In genomic region chr3:159978353-159978752, GRCh38 we compare ENCODE assay signal across 1 cellular context.
TF ChIP-seq lines count a peak whose summit lies in the region.

No MANE protein-coding gene starts in this region.

TF ChIP-seq in HepG2, 621 proteins besides CTCF, POLR2A, EP300 and RAD21 (continued from another document):
- TF ChIP-seq, protein P1, sequence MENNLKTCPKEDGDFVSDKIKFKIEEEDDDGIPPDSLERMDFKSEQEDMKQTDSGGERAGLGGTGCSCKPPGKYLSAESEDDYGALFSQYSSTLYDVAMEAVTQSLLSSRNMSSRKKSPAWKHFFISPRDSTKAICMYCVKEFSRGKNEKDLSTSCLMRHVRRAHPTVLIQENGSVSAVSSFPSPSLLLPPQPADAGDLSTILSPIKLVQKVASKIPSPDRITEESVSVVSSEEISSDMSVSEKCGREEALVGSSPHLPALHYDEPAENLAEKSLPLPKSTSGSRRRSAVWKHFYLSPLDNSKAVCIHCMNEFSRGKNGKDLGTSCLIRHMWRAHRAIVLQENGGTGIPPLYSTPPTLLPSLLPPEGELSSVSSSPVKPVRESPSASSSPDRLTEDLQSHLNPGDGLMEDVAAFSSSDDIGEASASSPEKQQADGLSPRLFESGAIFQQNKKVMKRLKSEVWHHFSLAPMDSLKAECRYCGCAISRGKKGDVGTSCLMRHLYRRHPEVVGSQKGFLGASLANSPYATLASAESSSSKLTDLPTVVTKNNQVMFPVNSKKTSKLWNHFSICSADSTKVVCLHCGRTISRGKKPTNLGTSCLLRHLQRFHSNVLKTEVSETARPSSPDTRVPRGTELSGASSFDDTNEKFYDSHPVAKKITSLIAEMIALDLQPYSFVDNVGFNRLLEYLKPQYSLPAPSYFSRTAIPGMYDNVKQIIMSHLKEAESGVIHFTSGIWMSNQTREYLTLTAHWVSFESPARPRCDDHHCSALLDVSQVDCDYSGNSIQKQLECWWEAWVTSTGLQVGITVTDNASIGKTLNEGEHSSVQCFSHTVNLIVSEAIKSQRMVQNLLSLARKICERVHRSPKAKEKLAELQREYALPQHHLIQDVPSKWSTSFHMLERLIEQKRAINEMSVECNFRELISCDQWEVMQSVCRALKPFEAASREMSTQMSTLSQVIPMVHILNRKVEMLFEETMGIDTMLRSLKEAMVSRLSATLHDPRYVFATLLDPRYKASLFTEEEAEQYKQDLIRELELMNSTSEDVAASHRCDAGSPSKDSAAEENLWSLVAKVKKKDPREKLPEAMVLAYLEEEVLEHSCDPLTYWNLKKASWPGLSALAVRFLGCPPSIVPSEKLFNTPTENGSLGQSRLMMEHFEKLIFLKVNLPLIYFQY (CRISPR knock-in tag; IDR thresholded peaks at IDR 0.05; ENCODE audit: borderline replicate concordance), result no peak
- no peak for TF ChIP-seq HES4 (CRISPR knock-in tag; IDR thresholded peaks at IDR 0.05; ENCODE audit: borderline replicate concordance)
- peak in 1 of 2 experiments; percentile 70; a peak in 1 of 4 replicates for TF ChIP-seq KLF16 (CRISPR knock-in tag; IDR thresholded peaks at IDR 0.05)
- TF ChIP-seq NCOR1 (IDR thresholded peaks at IDR 0.05; ENCODE audit: borderline replicate concordance, low read length), result peak; percentile 39; the same call in 1 of the 2 replicates
- TF ChIP-seq NCOA2 (CRISPR knock-in tag; IDR thresholded peaks at IDR 0.05), result 0 out of 2 replicates have a peak, but pooled peaks have one; percentile 27
- TF ChIP-seq EEA1 (CRISPR knock-in tag; IDR thresholded peaks at IDR 0.05; ENCODE audit: borderline replicate concordance), result no peak
- no peak for TF ChIP-seq DBP (CRISPR knock-in tag; IDR thresholded peaks at IDR 0.05; ENCODE audit: not compliant biosample characterization)
- TF ChIP-seq, protein P2, sequence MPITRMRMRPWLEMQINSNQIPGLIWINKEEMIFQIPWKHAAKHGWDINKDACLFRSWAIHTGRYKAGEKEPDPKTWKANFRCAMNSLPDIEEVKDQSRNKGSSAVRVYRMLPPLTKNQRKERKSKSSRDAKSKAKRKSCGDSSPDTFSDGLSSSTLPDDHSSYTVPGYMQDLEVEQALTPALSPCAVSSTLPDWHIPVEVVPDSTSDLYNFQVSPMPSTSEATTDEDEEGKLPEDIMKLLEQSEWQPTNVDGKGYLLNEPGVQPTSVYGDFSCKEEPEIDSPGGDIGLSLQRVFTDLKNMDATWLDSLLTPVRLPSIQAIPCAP (CRISPR knock-in tag; IDR thresholded peaks at IDR 0.05; ENCODE audit: low read depth), result no peak
- TF ChIP-seq ZNF331 (CRISPR knock-in tag; IDR thresholded peaks at IDR 0.05), result peak; percentile 13; the same call in 1 of the 2 replicates
- TF ChIP-seq ZSCAN29 (CRISPR knock-in tag; conservative IDR thresholded peaks at IDR 0.05), result no peak
- TF ChIP-seq HCFC1 (IDR thresholded peaks at IDR 0.05; ENCODE audit: low read depth, low read length), result no peak
- TF ChIP-seq, protein P3, sequence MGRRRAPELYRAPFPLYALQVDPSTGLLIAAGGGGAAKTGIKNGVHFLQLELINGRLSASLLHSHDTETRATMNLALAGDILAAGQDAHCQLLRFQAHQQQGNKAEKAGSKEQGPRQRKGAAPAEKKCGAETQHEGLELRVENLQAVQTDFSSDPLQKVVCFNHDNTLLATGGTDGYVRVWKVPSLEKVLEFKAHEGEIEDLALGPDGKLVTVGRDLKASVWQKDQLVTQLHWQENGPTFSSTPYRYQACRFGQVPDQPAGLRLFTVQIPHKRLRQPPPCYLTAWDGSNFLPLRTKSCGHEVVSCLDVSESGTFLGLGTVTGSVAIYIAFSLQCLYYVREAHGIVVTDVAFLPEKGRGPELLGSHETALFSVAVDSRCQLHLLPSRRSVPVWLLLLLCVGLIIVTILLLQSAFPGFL (CRISPR knock-in tag; IDR thresholded peaks at IDR 0.05), result no peak
- no peak for TF ChIP-seq RORA (CRISPR knock-in tag; IDR thresholded peaks at IDR 0.05)
- TF ChIP-seq, protein P4, sequence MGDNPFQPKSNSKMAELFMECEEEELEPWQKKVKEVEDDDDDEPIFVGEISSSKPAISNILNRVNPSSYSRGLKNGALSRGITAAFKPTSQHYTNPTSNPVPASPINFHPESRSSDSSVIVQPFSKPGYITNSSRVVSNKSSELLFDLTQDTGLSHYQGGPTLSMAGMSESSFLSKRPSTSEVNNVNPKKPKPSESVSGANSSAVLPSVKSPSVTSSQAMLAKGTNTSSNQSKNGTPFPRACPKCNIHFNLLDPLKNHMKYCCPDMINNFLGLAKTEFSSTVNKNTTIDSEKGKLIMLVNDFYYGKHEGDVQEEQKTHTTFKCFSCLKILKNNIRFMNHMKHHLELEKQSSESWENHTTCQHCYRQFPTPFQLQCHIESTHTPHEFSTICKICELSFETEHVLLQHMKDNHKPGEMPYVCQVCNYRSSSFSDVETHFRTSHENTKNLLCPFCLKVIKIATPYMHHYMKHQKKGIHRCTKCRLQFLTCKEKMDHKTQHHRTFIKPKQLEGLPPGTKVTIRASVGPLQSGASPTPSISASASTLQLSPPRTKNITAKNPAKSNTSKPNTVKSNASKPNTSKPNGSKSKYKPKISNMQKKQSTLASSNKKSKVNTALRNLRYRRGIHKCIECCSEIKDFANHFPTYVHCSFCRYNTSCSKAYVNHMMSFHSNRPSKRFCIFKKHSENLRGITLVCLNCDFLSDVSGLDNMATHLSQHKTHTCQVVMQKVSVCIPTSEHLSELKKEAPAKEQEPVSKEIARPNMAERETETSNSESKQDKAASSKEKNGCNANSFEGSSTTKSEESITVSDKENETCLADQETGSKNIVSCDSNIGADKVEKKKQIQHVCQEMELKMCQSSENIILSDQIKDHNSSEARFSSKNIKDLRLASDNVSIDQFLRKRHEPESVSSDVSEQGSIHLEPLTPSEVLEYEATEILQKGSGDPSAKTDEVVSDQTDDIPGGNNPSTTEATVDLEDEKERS (CRISPR knock-in tag; IDR thresholded peaks at IDR 0.05), result no peak
- peak; percentile 12; the same call in 1 of the 2 replicates for TF ChIP-seq BCL6 (CRISPR knock-in tag; IDR thresholded peaks at IDR 0.05)
- TF ChIP-seq E2F2 (CRISPR knock-in tag; IDR thresholded peaks at IDR 0.05; ENCODE audit: borderline replicate concordance), result no peak
- TF ChIP-seq ETV6 (CRISPR knock-in tag; conservative IDR thresholded peaks at IDR 0.05), result no peak
- no peak for TF ChIP-seq TRIM24 (CRISPR knock-in tag; IDR thresholded peaks at IDR 0.05)
- TF ChIP-seq ZEB1 (IDR thresholded peaks at IDR 0.05; ENCODE audit: insufficient replicate concordance, low read depth), result no peak
- TF ChIP-seq MLLT10 (CRISPR knock-in tag; IDR thresholded peaks at IDR 0.05), result no peak
- TF ChIP-seq, protein P5, sequence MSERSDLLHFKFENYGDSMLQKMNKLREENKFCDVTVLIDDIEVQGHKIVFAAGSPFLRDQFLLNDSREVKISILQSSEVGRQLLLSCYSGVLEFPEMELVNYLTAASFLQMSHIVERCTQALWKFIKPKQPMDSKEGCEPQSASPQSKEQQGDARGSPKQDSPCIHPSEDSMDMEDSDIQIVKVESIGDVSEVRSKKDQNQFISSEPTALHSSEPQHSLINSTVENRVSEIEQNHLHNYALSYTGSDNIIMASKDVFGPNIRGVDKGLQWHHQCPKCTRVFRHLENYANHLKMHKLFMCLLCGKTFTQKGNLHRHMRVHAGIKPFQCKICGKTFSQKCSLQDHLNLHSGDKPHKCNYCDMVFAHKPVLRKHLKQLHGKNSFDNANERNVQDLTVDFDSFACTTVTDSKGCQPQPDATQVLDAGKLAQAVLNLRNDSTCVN (CRISPR knock-in tag; IDR thresholded peaks at IDR 0.05; ENCODE audit: borderline replicate concordance), result no peak
